In genomic region chr2:234072454-234072853, GRCh38 we compare ENCODE assay signal across 32 cellular contexts. TPM values are rescaled to one million over a fixed set of nuclear protein-coding genes. Genes with fewer than 3 reads are reported as not detected.
"Had no signal": no experiment of that assay in that cellular context is flagged by ENCODE, and none has a peak within 500 bp of the region (broad histone marks: within the 10 kb centered on the region; RNA-seq: fewer than 3 reads in every experiment).

No MANE protein-coding gene starts in this region.

- H3K27me3 ChIP-seq: colonic mucosa, gastrocnemius medialis had no signal

- ATAC-seq: gastrocnemius medialis, heart right ventricle, left cardiac atrium, lower lobe of right lung had no signal

- H3K36me3 ChIP-seq: colonic mucosa, esophagus squamous epithelium, gastrocnemius medialis, heart right ventricle, left ventricle myocardium inferior, lower lobe of right lung had no signal

- DNase-seq: colonic mucosa; cortex of kidney; effector CD8-positive, alpha-beta T cell; endodermal cell; esophagus squamous epithelium; foreskin fibroblast; foreskin melanocyte; gastrocnemius medialis; glutamatergic neuron; head of caudate nucleus; heart right ventricle; hippocampal formation; left cardiac atrium; left ventricle myocardium inferior; lower lobe of right lung; mesenchymal stem cell; mucosa of descending colon; naive B cell; naive thymus-derived CD8-positive, alpha-beta T cell had no signal

- H3K27ac ChIP-seq: colonic mucosa, esophagus squamous epithelium, gastrocnemius medialis, heart right ventricle, left ventricle myocardium inferior, lower lobe of right lung had no signal

- H3K4me1 ChIP-seq: colonic mucosa, esophagus squamous epithelium, gastrocnemius medialis, heart right ventricle, left ventricle myocardium inferior, lower lobe of right lung had no signal

- FAIRE-seq: endometrium, islet of Langerhans, keratinocyte had no signal

- H3K4me3 ChIP-seq: colonic mucosa, esophagus squamous epithelium, gastrocnemius medialis, heart right ventricle, left ventricle myocardium inferior, lower lobe of right lung, mucosa of descending colon had no signal

- H3K9me3 ChIP-seq: colonic mucosa, esophagus squamous epithelium, gastrocnemius medialis, lower lobe of right lung, mucosa of descending colon had no signal

RNA-seq across cellular contexts. Expression of gene SPP2, which starts 22.0 kb away (rescaled TPM):
- total RNA-seq: colonic mucosa; dermis microvascular lymphatic vessel endothelial cell; endodermal cell; epithelial cell of proximal tubule; esophagus squamous epithelium; glomerular endothelial cell; heart right ventricle; kidney epithelial cell; left cardiac atrium; left ventricle myocardium inferior; lower leg skin; lower lobe of right lung; lung microvascular endothelial cell; mesenteric fat pad; mesothelial cell of epicardium; mucosa of descending colon; myocyte; naive thymus-derived CD8-positive, alpha-beta T cell had no signal
- polyA plus RNA-seq: esophagus; heart right ventricle; naive thymus-derived CD8-positive, alpha-beta T cell had no signal
